In the genomic region with DNA sequence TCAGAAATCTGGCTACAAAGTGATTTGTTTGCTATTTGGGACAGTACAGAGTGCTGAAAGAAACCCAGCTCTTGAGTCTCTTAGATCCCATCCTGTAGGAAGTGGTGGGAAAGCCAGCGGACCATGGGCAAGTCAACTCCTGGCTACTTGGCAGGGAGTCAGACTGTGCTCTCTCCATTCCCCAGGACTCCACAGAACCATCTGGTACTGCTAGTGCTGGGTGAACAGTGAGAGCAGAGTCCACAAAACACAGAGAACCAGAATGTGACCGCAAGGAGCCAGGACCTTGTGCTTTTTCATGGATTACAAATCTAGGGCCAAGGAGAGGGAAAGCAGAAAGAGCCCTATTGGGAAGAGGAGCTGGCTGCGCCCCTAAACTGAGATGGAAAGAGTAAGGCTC, we compare ENCODE assay signal across 16 cellular contexts. TPM values are rescaled to one million over a fixed set of nuclear protein-coding genes. Genes with fewer than 3 reads are reported as not detected.
DNase-seq lines count a peak whose midpoint lies in the region; ATAC-seq and TF ChIP-seq lines count a peak whose summit lies in the region.
"Had no signal": no experiment of that assay in that cellular context is flagged by ENCODE, and none has a peak within 500 bp of the region (broad histone marks: within the 10 kb centered on the region; RNA-seq: fewer than 3 reads in every experiment).

No MANE protein-coding gene starts in this region.

- POLR2A ChIA-PET in WTC11 (lab: Charles Lee): interaction anchor here (0.7 to 1.6 kb wide), 2 partner anchors 49 to 267 kb away, joined by 4 to 5 read pairs; a partner anchor contains a TSS

- ATAC-seq in heart right ventricle (no peak), WTC11 (no peak), HG02759 (IDR thresholded peaks at IDR 0.05; ENCODE audit: unreplicated experiment) (no peak)
- ATAC-seq: HCT116 had no signal

- peaks cover 8% of the 10 kb centered on the region; the same call in 1 of the 2 replicates for H3K36me3 Mint-ChIP-seq in WTC11

- no peaks in the 10 kb centered on the region for H3K27me3 Mint-ChIP-seq in WTC11 (ENCODE audit: low read depth)

- H3K9me3 ChIP-seq in left ventricle myocardium inferior (replicated peaks): no peaks in the 10 kb centered on the region
- H3K9me3 ChIP-seq in heart right ventricle: no peaks in the 10 kb centered on the region
- H3K9me3 ChIP-seq: Caco-2, MG63 had no signal

- peak overlapping the region; percentile 62 for H3K27ac ChIP-seq in left ventricle myocardium inferior (replicated peaks)
- H3K27ac ChIP-seq in heart right ventricle: peak overlapping the region in 1 of 10 donors; percentile 51
- H3K27ac ChIP-seq: KMS-11 had no signal

- H3K4me1 Mint-ChIP-seq in WTC11: peaks cover 11% of the 10 kb centered on the region

- H3K36me3 ChIP-seq in left ventricle myocardium inferior: no peaks in the 10 kb centered on the region
- H3K36me3 ChIP-seq in heart right ventricle: peaks cover 0 to 18% (median 0%) of the 10 kb centered on the region in 9 donors

- peak overlapping the region; percentile 61 for H3K27ac Mint-ChIP-seq in WTC11

- no peak for DNase-seq in left ventricle myocardium inferior
- no peak for DNase-seq in heart right ventricle
- no peak for DNase-seq in WTC11 (ENCODE audit: low spot score)
- DNase-seq in kidney tubule cell (ENCODE audit: low spot score): peak; percentile 33
- no peak for DNase-seq in epidermal melanocyte (ENCODE audit: insufficient read length, low spot score)
- DNase-seq in D341Med (ENCODE audit: low spot score): no peak
- no peak for DNase-seq in NCI-H345 (lab: John Stamatoyannopoulos, UW)
- DNase-seq: Caco-2, DMS79, GDM1, MG63, NCI-H1092 treated with DMSO at 0.1 percent for 48 hours, NCI-H1694 had no signal

- H3K4me1 ChIP-seq in left ventricle myocardium inferior (peaks cover 34% of the 10 kb centered on the region), heart right ventricle (peaks cover 0 to 45% (median 25%) of the 10 kb centered on the region in 9 donors)
- H3K4me1 ChIP-seq: Caco-2 had no signal

- WGBS in heart right ventricle, 2 donors: 83 to 88% methylated on average over 3 of the region's 3 CpGs

- H3K4me3 ChIP-seq in left ventricle myocardium inferior (no peak overlapping the region), heart right ventricle (no peak overlapping the region)
- H3K4me3 ChIP-seq: MG63 had no signal

- no peak overlapping the region for H3K4me3 Mint-ChIP-seq in WTC11

- no peak for TF ChIP-seq CTCF in left ventricle myocardium inferior (IDR thresholded peaks at IDR 0.05; ENCODE audit: borderline replicate concordance)
- TF ChIP-seq CTCF in heart right ventricle (IDR thresholded peaks at IDR 0.05): no peak
- TF ChIP-seq CTCF in WTC11 (IDR thresholded peaks at IDR 0.05): no peak

- no peaks in the 10 kb centered on the region for H3K27me3 ChIP-seq in left ventricle myocardium inferior (ENCODE audit: low read depth)
- no peaks in the 10 kb centered on the region for H3K27me3 ChIP-seq in heart right ventricle
- H3K27me3 ChIP-seq: MG63 had no signal

- no peaks in the 10 kb centered on the region for H3K9me3 Mint-ChIP-seq in WTC11

- intact Hi-C loops in left ventricle myocardium inferior (cut with micrococcal nuclease) (no loop called here), heart right ventricle (cut with DNase I) (no loop called here)

- CTCF ChIA-PET in WTC11 (lab: Charles Lee): interaction anchor here (0.8 kb wide), 1 partner anchor 20 kb away, joined by 3 read pairs; no protein-coding TSS in a partner anchor

TF ChIP-seq in WTC11, 78 proteins besides CTCF, POLR2A, EP300 and RAD21:
- TF ChIP-seq NR2C2 (CRISPR knock-in tag; IDR thresholded peaks at IDR 0.05) (no peak), NR1H2 (CRISPR knock-in tag; IDR thresholded peaks at IDR 0.05) (no peak), JUN (CRISPR knock-in tag; IDR thresholded peaks at IDR 0.05) (no peak), ZNF423 (CRISPR knock-in tag; IDR thresholded peaks at IDR 0.05) (no peak), CREB1 (CRISPR knock-in tag; IDR thresholded peaks at IDR 0.05) (no peak), GRHL2 (CRISPR knock-in tag; IDR thresholded peaks at IDR 0.05; ENCODE audit: insufficient replicate concordance, severe bottlenecking) (no peak), ZNF416 (CRISPR knock-in tag; IDR thresholded peaks at IDR 0.05) (no peak), ZNF317 (CRISPR knock-in tag; IDR thresholded peaks at IDR 0.05; ENCODE audit: borderline replicate concordance, low read depth) (no peak), SMAD3 (CRISPR knock-in tag; IDR thresholded peaks at IDR 0.05; ENCODE audit: borderline replicate concordance) (no peak), ZNF396 (CRISPR knock-in tag; IDR thresholded peaks at IDR 0.05; ENCODE audit: borderline replicate concordance) (no peak), RELA (CRISPR knock-in tag; IDR thresholded peaks at IDR 0.05; ENCODE audit: borderline replicate concordance) (no peak)
- TF ChIP-seq, protein P1, sequence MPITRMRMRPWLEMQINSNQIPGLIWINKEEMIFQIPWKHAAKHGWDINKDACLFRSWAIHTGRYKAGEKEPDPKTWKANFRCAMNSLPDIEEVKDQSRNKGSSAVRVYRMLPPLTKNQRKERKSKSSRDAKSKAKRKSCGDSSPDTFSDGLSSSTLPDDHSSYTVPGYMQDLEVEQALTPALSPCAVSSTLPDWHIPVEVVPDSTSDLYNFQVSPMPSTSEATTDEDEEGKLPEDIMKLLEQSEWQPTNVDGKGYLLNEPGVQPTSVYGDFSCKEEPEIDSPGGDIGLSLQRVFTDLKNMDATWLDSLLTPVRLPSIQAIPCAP (CRISPR knock-in tag; IDR thresholded peaks at IDR 0.05): no peak
- TF ChIP-seq, protein P2, sequence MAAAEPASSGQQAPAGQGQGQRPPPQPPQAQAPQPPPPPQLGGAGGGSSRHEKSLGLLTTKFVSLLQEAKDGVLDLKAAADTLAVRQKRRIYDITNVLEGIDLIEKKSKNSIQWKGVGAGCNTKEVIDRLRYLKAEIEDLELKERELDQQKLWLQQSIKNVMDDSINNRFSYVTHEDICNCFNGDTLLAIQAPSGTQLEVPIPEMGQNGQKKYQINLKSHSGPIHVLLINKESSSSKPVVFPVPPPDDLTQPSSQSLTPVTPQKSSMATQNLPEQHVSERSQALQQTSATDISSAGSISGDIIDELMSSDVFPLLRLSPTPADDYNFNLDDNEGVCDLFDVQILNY (CRISPR knock-in tag; IDR thresholded peaks at IDR 0.05): no peak
- TF ChIP-seq, protein P3, sequence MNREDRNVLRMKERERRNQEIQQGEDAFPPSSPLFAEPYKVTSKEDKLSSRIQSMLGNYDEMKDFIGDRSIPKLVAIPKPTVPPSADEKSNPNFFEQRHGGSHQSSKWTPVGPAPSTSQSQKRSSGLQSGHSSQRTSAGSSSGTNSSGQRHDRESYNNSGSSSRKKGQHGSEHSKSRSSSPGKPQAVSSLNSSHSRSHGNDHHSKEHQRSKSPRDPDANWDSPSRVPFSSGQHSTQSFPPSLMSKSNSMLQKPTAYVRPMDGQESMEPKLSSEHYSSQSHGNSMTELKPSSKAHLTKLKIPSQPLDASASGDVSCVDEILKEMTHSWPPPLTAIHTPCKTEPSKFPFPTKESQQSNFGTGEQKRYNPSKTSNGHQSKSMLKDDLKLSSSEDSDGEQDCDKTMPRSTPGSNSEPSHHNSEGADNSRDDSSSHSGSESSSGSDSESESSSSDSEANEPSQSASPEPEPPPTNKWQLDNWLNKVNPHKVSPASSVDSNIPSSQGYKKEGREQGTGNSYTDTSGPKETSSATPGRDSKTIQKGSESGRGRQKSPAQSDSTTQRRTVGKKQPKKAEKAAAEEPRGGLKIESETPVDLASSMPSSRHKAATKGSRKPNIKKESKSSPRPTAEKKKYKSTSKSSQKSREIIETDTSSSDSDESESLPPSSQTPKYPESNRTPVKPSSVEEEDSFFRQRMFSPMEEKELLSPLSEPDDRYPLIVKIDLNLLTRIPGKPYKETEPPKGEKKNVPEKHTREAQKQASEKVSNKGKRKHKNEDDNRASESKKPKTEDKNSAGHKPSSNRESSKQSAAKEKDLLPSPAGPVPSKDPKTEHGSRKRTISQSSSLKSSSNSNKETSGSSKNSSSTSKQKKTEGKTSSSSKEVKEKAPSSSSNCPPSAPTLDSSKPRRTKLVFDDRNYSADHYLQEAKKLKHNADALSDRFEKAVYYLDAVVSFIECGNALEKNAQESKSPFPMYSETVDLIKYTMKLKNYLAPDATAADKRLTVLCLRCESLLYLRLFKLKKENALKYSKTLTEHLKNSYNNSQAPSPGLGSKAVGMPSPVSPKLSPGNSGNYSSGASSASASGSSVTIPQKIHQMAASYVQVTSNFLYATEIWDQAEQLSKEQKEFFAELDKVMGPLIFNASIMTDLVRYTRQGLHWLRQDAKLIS (CRISPR knock-in tag; IDR thresholded peaks at IDR 0.05; ENCODE audit: borderline replicate concordance): no peak
- TF ChIP-seq, protein P4, sequence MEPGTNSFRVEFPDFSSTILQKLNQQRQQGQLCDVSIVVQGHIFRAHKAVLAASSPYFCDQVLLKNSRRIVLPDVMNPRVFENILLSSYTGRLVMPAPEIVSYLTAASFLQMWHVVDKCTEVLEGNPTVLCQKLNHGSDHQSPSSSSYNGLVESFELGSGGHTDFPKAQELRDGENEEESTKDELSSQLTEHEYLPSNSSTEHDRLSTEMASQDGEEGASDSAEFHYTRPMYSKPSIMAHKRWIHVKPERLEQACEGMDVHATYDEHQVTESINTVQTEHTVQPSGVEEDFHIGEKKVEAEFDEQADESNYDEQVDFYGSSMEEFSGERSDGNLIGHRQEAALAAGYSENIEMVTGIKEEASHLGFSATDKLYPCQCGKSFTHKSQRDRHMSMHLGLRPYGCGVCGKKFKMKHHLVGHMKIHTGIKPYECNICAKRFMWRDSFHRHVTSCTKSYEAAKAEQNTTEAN (CRISPR knock-in tag; IDR thresholded peaks at IDR 0.05): no peak

RNA-seq across cellular contexts. Expression of a gene that starts 42.5 kb away (rescaled TPM):
- total RNA-seq in left ventricle myocardium inferior (16.2 TPM), heart right ventricle (10 to 100 TPM in 9 of 10 donors, 1 to 10 TPM in 1; 8.8 to 20.7 (median 13.8) TPM), WTC11 (2021) (19.2 to 27.5 TPM (median 26.3 TPM) in 3 replicates)
- polyA plus RNA-seq in heart right ventricle: 10 to 100 TPM; 16.2 to 28.8 TPM

RNA-seq across cellular contexts. Expression of a gene that starts 48.7 kb away (rescaled TPM):
- 44.1 TPM for total RNA-seq in left ventricle myocardium inferior
- 10 to 100 TPM; 44.4 to 53.5 (median 49.7) TPM for total RNA-seq in heart right ventricle
- polyA plus RNA-seq in heart right ventricle: 10 to 100 TPM; 13.4 to 19.2 TPM
- total RNA-seq in WTC11 (2021): 182 to 218 TPM (median 216 TPM) in 3 replicates

RNA-seq across cellular contexts. Expression of a gene that starts 49.3 kb away (rescaled TPM):
- total RNA-seq in left ventricle myocardium inferior: 423 TPM
- 100 to 1,000 TPM; 419 to 538 (median 462) TPM for total RNA-seq in heart right ventricle
- 100 to 1,000 TPM; 353 to 641 TPM for polyA plus RNA-seq in heart right ventricle
- 2,589 to 2,788 TPM (median 2,737 TPM) in 3 replicates for total RNA-seq in WTC11 (2021)
